ENCODE assay signal across 21 cellular contexts in the genomic region with DNA sequence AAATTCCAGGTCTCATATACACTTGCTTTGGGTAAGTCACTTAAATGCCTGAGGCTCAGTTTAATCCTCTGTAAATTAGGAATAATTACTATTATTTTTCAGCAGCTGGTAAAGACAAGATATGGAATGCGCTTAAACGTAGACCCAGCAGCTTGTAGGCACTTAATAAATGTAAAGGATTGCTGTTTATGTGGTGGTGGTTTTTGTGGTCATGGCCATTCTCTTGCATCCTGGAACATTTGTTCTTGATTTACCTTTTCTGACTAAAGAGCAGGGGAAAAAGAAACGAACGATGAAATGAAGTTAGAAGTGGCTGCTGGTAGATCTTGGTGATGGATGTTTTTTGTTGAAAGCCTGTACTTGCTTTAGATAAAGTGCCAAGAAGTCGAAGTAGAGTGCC.
A peak's percentile ranks its signal among the peaks of the same experiment; 100 is the strongest.
DNase-seq lines count a peak whose midpoint lies in the region; FAIRE-seq and TF ChIP-seq lines count a peak whose summit lies in the region.
"Had no signal": no experiment of that assay in that cellular context is flagged by ENCODE, and none has a peak within 500 bp of the region (broad histone marks: within the 10 kb centered on the region; RNA-seq: fewer than 3 reads in every experiment).

No MANE protein-coding gene starts in this region.

- H3K4me1 ChIP-seq in SJCRH30 = peaks cover 41% of the 10 kb centered on the region
- H3K4me1 ChIP-seq: A549, BLaER1 had no signal

- H3K9me3 Mint-ChIP-seq in mesothelial cell of epicardium = no peaks in the 10 kb centered on the region
- H3K9me3 Mint-ChIP-seq: CD4-positive, alpha-beta memory T cell; HFFc6 had no signal

- peaks cover 32% of the 10 kb centered on the region for H3K4me1 Mint-ChIP-seq in mesothelial cell of epicardium
- H3K4me1 Mint-ChIP-seq: CD4-positive, alpha-beta memory T cell had no signal

- intact Hi-C loops in posterior cingulate gyrus (cut with DNase I) = no loop called here

- H3K9me3 ChIP-seq in SJCRH30 (replicated peaks) = no peaks in the 10 kb centered on the region
- H3K9me3 ChIP-seq: A549, BLaER1, MG63 had no signal

- no peak overlapping the region for H3K4me3 ChIP-seq in SJCRH30
- no peak overlapping the region for H3K4me3 ChIP-seq in choroid plexus epithelial cell (ENCODE audit: low read depth, low read length)
- H3K4me3 ChIP-seq: A549, BLaER1, MG63 had no signal

- peak; percentile 33 for FAIRE-seq in GM19239 (lab: Jason Lieb, UNC)
- FAIRE-seq: A549, H54 had no signal

- peaks cover 12% of the 10 kb centered on the region for H3K27me3 Mint-ChIP-seq in mesothelial cell of epicardium (ENCODE audit: low read depth)

- no peak overlapping the region for H3K4me3 Mint-ChIP-seq in mesothelial cell of epicardium
- H3K4me3 Mint-ChIP-seq: CD4-positive, alpha-beta memory T cell; HFFc6 had no signal

- no peaks in the 10 kb centered on the region for H3K27me3 ChIP-seq in SJCRH30
- H3K27me3 ChIP-seq: BLaER1, MG63 had no signal

- no peak for TF ChIP-seq CTCF in choroid plexus epithelial cell (conservative IDR thresholded peaks at IDR 0.05; ENCODE audit: low read depth, low read length)
- TF ChIP-seq CTCF in mesothelial cell of epicardium (IDR thresholded peaks at IDR 0.05; ENCODE audit: unreplicated experiment) = no peak

- DNase-seq in GM19239 (ENCODE audit: insufficient read length, low spot score) = no peak
- peak; percentile 29 to 63 for DNase-seq in SJCRH30
- DNase-seq in choroid plexus epithelial cell (ENCODE audit: low read depth) = peak; percentile 17
- no peak for DNase-seq in mesothelial cell of epicardium (ENCODE audit: low spot score in 2 of 2, unreplicated experiment in 2 of 2)
- DNase-seq in posterior cingulate gyrus = no peak
- DNase-seq in SKM-1 (lab: John Stamatoyannopoulos, UW; ENCODE audit: unreplicated experiment) = no peak
- no peak for DNase-seq in superior temporal gyrus (ENCODE audit: extremely low spot score)
- DNase-seq in medulla oblongata (ENCODE audit: extremely low spot score) = no peak
- DNase-seq: Calu3; CD4-positive, alpha-beta memory T cell; HFFc6; Karpas-422; MG63; NCI-H1048; NCI-H1436 treated with DMSO at 0.1 percent for 48 hours; NCI-H2029; NCI-H345; NCI-H526 had no signal

- H3K27ac ChIP-seq in SJCRH30 = no peak overlapping the region
- H3K27ac ChIP-seq: A549, BLaER1 had no signal

- H3K36me3 Mint-ChIP-seq in mesothelial cell of epicardium = no peaks in the 10 kb centered on the region
- H3K36me3 Mint-ChIP-seq: CD4-positive, alpha-beta memory T cell had no signal

- no peaks in the 10 kb centered on the region for H3K36me3 ChIP-seq in SJCRH30
- H3K36me3 ChIP-seq: BLaER1, MG63 had no signal

- H3K27ac Mint-ChIP-seq in mesothelial cell of epicardium = peak overlapping the region; percentile 24
- H3K27ac Mint-ChIP-seq: CD4-positive, alpha-beta memory T cell; HFFc6 had no signal

Comparison
In these comparisons a context has a peak if more than half of its experiments do, and no peak if none do; other contexts are left out.
1. DNase-seq: peak in SJCRH30 (2 of 2) and choroid plexus epithelial cell (single experiment); none in GM19239 (single experiment), mesothelial cell of epicardium (0 of 2), posterior cingulate gyrus (0 of 10), SKM-1 (single experiment), superior temporal gyrus (single experiment) and medulla oblongata (single experiment).